ENCODE assay signal across 8 cellular contexts in genomic region chr2:191677646-191678436, GRCh38. TPM values are rescaled to one million over a fixed set of nuclear protein-coding genes. Genes with fewer than 3 reads are reported as not detected.
DNase-seq lines count a peak whose midpoint lies in the region; ATAC-seq and TF ChIP-seq lines count a peak whose summit lies in the region.

Gene NABP1 (plus strand): TSS chr2:191678136. CDS start chr2:191678615, 479 bp downstream.

- H3K27ac ChIP-seq in ectodermal cell (ENCODE audit: insufficient read depth, low read depth, low read length, poor library complexity, severe bottlenecking) (peak within 1 kb of the TSS; percentile 88), lung (ENCODE audit: low read depth in 1 of 2, low read length in 1 of 2) (peak within 1 kb of the TSS; percentile 88 to 100)

- H3K4me3 ChIP-seq in ectodermal cell (ENCODE audit: insufficient read depth, low read depth, low read length), result peak within 1 kb of the TSS; percentile 61
- H3K4me3 ChIP-seq in lung, result peak within 1 kb of the TSS; percentile 67

- peak; percentile 99 for ATAC-seq in lung (ENCODE audit: insufficient read depth, low FRiP score)

- no peaks in the 10 kb centered on the region for H3K9me3 ChIP-seq in ectodermal cell (ENCODE audit: control insufficient read depth, low read length)
- no peaks in the 10 kb centered on the region for H3K9me3 ChIP-seq in lung (ENCODE audit: control insufficient read depth in 2 of 2, insufficient read depth in 1 of 2, low read length in 1 of 2)

- no peaks in the 10 kb centered on the region for H3K36me3 ChIP-seq in ectodermal cell (ENCODE audit: control insufficient read depth, insufficient read depth, low read length)
- peaks cover under 1 to 1% of the 10 kb centered on the region in 2 donors for H3K36me3 ChIP-seq in lung (ENCODE audit: control insufficient read depth in 2 of 2, insufficient read depth in 2 of 2, low read length in 2 of 2)

- 0 to 1% methylated on average over 66 of the region's 66 CpGs for whole genome bisulfite sequencing in ectodermal cell, 2 experiments
- 1% methylated on average over 62 to 66 of the region's 66 CpGs for WGBS in lung, 2 donors

- DNase-seq in COLO668 (lab: John Stamatoyannopoulos, UW; ENCODE audit: unreplicated experiment) (peak; percentile 99), GM20000 (ENCODE audit: low spot score) (peak; percentile 96), HT-29 (ENCODE audit: low spot score) (peak; percentile 97), lung (ENCODE audit: low spot score) (peak; percentile 98)
- peak; percentile 99 for DNase-seq in NK-92 treated with Interleukin-12 subunit alpha and Interleukin-12 subunit beta, amount 100 ng/mL, for 24 hours (lab: John Stamatoyannopoulos, UW)
- DNase-seq in activated CD8-positive, alpha-beta memory T cell treated with anti-CD3 and anti-CD28 coated beads for 1 hour (ENCODE audit: extremely low read depth in 1 of 2, low read depth in 1 of 2), result peak; percentile 96 to 98
- DNase-seq in stimulated activated CD4-positive, alpha-beta T cell treated with anti-CD3 and anti-CD28 coated beads, TNF-alpha, amount 100 ng/mL, for 24 hours (ENCODE audit: low read depth in 3 of 3), result peak; percentile 96 to 99 (median 98)

- H3K27me3 ChIP-seq in ectodermal cell (ENCODE audit: control insufficient read depth, insufficient read depth, low read length, poor library complexity, severe bottlenecking) (peaks cover 7% of the 10 kb centered on the region), lung (ENCODE audit: control insufficient read depth, insufficient read depth) (no peaks in the 10 kb centered on the region)

- TF ChIP-seq CTCF in GM20000 (IDR thresholded peaks at IDR 0.05; ENCODE audit: extremely low read depth, missing control alignments) (no peak), lung (IDR thresholded peaks at IDR 0.05; ENCODE audit: control extremely low read depth, extremely low read depth) (no peak)

- no peaks in the 10 kb centered on the region for H3K4me1 ChIP-seq in ectodermal cell (ENCODE audit: control insufficient read depth, insufficient read depth, low read length)
- H3K4me1 ChIP-seq in lung (ENCODE audit: control insufficient read depth in 2 of 2, insufficient read depth in 2 of 2, low read length in 2 of 2), result peaks cover 0 to 4% of the 10 kb centered on the region in 2 donors

RNA-seq across cellular contexts. Expression of gene NABP1, which starts in this region (rescaled TPM):
- total RNA-seq in HT-29 (2014; rRNA removed; shearing (Covaris generic)), result 4.6 and 7.4 TPM in 2 replicates
- 3.9 TPM for polyA plus RNA-seq in ectodermal cell (2013, experiment 1 of 4)
- 2.5 TPM for polyA plus RNA-seq in ectodermal cell (2013, experiment 2 of 4)
- 1.8 TPM for polyA plus RNA-seq in ectodermal cell (2013, experiment 3 of 4)
- 2.3 TPM for polyA plus RNA-seq in ectodermal cell (2013, experiment 4 of 4)
- 10 to 100 TPM; 35.9 to 62.3 TPM for total RNA-seq in lung
- polyA plus RNA-seq in lung, result 10 to 100 TPM; 22.5 to 66.3 TPM

Comparison
In these comparisons a context has a peak if more than half of its experiments do, and no peak if none do; other contexts are left out.
1. Peak in every context shown above with its lines: DNase-seq, ATAC-seq, H3K4me3 ChIP-seq and H3K27ac ChIP-seq.